Comparison of ENCODE assay signal across 23 cellular contexts in the genomic region with DNA sequence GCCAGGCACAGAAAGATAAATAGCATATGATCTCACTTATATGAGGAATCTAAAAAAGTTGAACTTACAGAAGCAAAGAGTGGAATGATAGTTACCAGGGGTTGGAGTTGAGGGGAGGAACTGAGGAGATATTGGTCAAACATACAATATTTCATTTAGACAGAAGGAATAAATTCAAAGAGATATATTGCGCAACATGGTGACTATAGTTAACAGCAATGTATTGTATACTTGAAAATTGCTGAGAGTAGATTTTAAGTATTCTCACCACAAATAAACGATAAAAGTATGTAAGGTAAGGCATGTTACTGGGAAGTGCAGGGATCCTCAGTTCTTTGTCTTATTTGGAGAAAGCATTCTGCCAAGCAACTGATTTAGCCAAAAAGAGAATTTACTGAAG.
DNase-seq lines count a peak whose midpoint lies in the region; ATAC-seq, FAIRE-seq and TF ChIP-seq lines count a peak whose summit lies in the region.
"Had no signal": no experiment of that assay in that cellular context is flagged by ENCODE, and none has a peak within 500 bp of the region (broad histone marks: within the 10 kb centered on the region; RNA-seq: fewer than 3 reads in every experiment).

No MANE protein-coding gene starts in this region.

- TF ChIP-seq CTCF in HepG2 (CRISPR knock-in tag; IDR thresholded peaks at IDR 0.05): no peak
- no peak for TF ChIP-seq CTCF in right lobe of liver (IDR thresholded peaks at IDR 0.05)
- TF ChIP-seq CTCF in epithelial cell of esophagus (IDR thresholded peaks at IDR 0.05; ENCODE audit: insufficient read depth, low read depth, low read length, missing control alignments): no peak

- H3K27me3 ChIP-seq in HepG2 (ENCODE audit: control insufficient read depth in 1 of 2, insufficient read depth in 2 of 2, low read length in 2 of 2): no peaks in the 10 kb centered on the region
- no peaks in the 10 kb centered on the region for H3K27me3 ChIP-seq in right lobe of liver
- H3K27me3 ChIP-seq in adipocyte (replicated peaks; ENCODE audit: control insufficient read depth, insufficient read depth, low read length): peaks cover 5% of the 10 kb centered on the region
- H3K27me3 ChIP-seq in SJCRH30: no peaks in the 10 kb centered on the region
- H3K27me3 ChIP-seq: BLaER1, MG63, SJSA1 had no signal

- DNase-seq in HepG2 (ENCODE audit: low spot score) (no peak), right lobe of liver (no peak), adipocyte (ENCODE audit: low read depth) (peak; percentile 3), epithelial cell of esophagus (ENCODE audit: low read depth) (peak; percentile 7), SJCRH30 (no peak), KBM-7 (no peak), hippocampal formation (lab: John Stamatoyannopoulos, UW) (no peak)
- DNase-seq in central memory CD4-positive, alpha-beta T cell: no peak
- DNase-seq: CD4-positive, CD25-positive, alpha-beta regulatory T cell; H9; HFFc6; KG1; MG63; NCI-H1092 treated with DMSO at 0.1 percent for 48 hours; NCI-H1436; NCI-H187; NCI-H2107; NCI-H524; NCI-H774; PC-3 had no signal

- H3K4me3 ChIP-seq in HepG2 (replicated peaks in 1 of 3; ENCODE audit: insufficient read depth in 1 of 3, low read depth in 2 of 3, low read length in 3 of 3) (no peak overlapping the region), right lobe of liver (no peak overlapping the region), adipocyte (ENCODE audit: low read length) (no peak overlapping the region), epithelial cell of esophagus (ENCODE audit: low read length) (no peak overlapping the region), SJCRH30 (no peak overlapping the region)
- H3K4me3 ChIP-seq: BLaER1, MG63, SJSA1 had no signal

- TF ChIP-seq POLR2A in HepG2 (IDR thresholded peaks at IDR 0.05; ENCODE audit: insufficient read depth in 1 of 2, low read depth in 2 of 2, low read length in 2 of 2) (no peak), right lobe of liver (IDR thresholded peaks at IDR 0.05) (no peak)

- H4K20me1 ChIP-seq in HepG2 (ENCODE audit: insufficient read depth, low read length): no peaks in the 10 kb centered on the region
- H4K20me1 ChIP-seq: BLaER1 had no signal

- TF ChIP-seq RAD21 in HepG2 (CRISPR knock-in tag; IDR thresholded peaks at IDR 0.05): no peak

- H2AFZ ChIP-seq in HepG2 (ENCODE audit: low read length): no peak overlapping the region

- POLR2A ChIA-PET in HepG2 (lab: Yijun Ruan, JAX): no interaction called here

- H3K4me2 ChIP-seq in HepG2 (ENCODE audit: low read depth, low read length): no peak overlapping the region
- H3K4me2 ChIP-seq: BLaER1 had no signal

- H3K36me3 ChIP-seq in HepG2 (replicated peaks in 1 of 2; ENCODE audit: control insufficient read depth in 1 of 2, insufficient read depth in 2 of 2, low read length in 2 of 2) (no peaks in the 10 kb centered on the region), right lobe of liver (no peaks in the 10 kb centered on the region), adipocyte (ENCODE audit: control insufficient read depth, insufficient read depth, low read length, severe bottlenecking) (no peaks in the 10 kb centered on the region), SJCRH30 (no peaks in the 10 kb centered on the region)
- H3K36me3 ChIP-seq: BLaER1, MG63, SJSA1 had no signal

- no peak overlapping the region for H3K27ac ChIP-seq in HepG2 (ENCODE audit: extremely low read length, insufficient read depth, low read length)
- H3K27ac ChIP-seq in right lobe of liver: no peak overlapping the region
- no peak overlapping the region for H3K27ac ChIP-seq in SJCRH30
- H3K27ac ChIP-seq: BLaER1, HL-60, SJSA1 had no signal

- WGBS in HepG2 (ENCODE audit: low lambda C conversion rate): 49% methylated on average over 2 of the region's 2 CpGs
- 54% methylated on average over 2 of the region's 2 CpGs for WGBS in right lobe of liver (ENCODE audit: insufficient coverage, low coverage, low lambda C conversion rate, missing lambda C conversion rate)

- intact Hi-C loops in HepG2 (cut with micrococcal nuclease; ENCODE audit: unreplicated experiment) (no loop called here), right lobe of liver (cut with DNase I) (no loop called here)

- H3K9me3 ChIP-seq in HepG2 (ENCODE audit: low read length) (no peaks in the 10 kb centered on the region), right lobe of liver (no peaks in the 10 kb centered on the region), adipocyte (ENCODE audit: control insufficient read depth, low read length) (no peaks in the 10 kb centered on the region), SJCRH30 (replicated peaks) (no peaks in the 10 kb centered on the region)
- H3K9me3 ChIP-seq: BLaER1, MG63, SJSA1 had no signal

- no peak for ATAC-seq in HepG2
- no peak for ATAC-seq in right lobe of liver
- ATAC-seq: PC-3 had no signal

- TF ChIP-seq EP300 in HepG2 (IDR thresholded peaks at IDR 0.05; ENCODE audit: low read depth in 2 of 2, low read length in 2 of 2): no peak
- no peak for TF ChIP-seq EP300 in HepG2 (CRISPR knock-in tag; IDR thresholded peaks at IDR 0.05; ENCODE audit: borderline replicate concordance)

- no peak for FAIRE-seq in HepG2 (lab: Jason Lieb, UNC)

- in situ Hi-C loops in HepG2 (cut with HindIII; ENCODE audit: extremely low pct_ligation_motif_present, low pct_unique_long_range_greater_than_20kb) (no loop called here), KBM-7 (cut with MboI; ENCODE audit: low pct_unique_long_range_greater_than_20kb, low sequenced_read_pairs) (no loop called here)

- no peaks in the 10 kb centered on the region for H3K79me2 ChIP-seq in HepG2 (ENCODE audit: insufficient read depth, low read length)

- H3K9ac ChIP-seq in HepG2 (ENCODE audit: insufficient read depth, low read depth, low read length): no peak overlapping the region
- H3K9ac ChIP-seq in adipocyte (ENCODE audit: low read length): no peak overlapping the region
- H3K9ac ChIP-seq: BLaER1 had no signal

- H3K4me1 ChIP-seq in HepG2 (ENCODE audit: insufficient read depth, low read length): no peaks in the 10 kb centered on the region
- H3K4me1 ChIP-seq in right lobe of liver: no peaks in the 10 kb centered on the region
- no peaks in the 10 kb centered on the region for H3K4me1 ChIP-seq in adipocyte (ENCODE audit: control insufficient read depth, insufficient read depth, low read length)
- peaks cover 4% of the 10 kb centered on the region; the same call in 1 of the 2 replicates for H3K4me1 ChIP-seq in SJCRH30
- H3K4me1 ChIP-seq: BLaER1, SJSA1 had no signal

- BruUV-seq in HepG2 (replicated peaks; lab: Mats Ljungman, UMichigan): no TSS peak

- CTCF ChIA-PET in HepG2 (lab: Yijun Ruan, JAX; ENCODE audit: low intra/inter-chr PET ratio, low total read pairs): no interaction called here

TF ChIP-seq in HepG2, 621 proteins besides CTCF, POLR2A, EP300 and RAD21:
- TF ChIP-seq, protein P1, sequence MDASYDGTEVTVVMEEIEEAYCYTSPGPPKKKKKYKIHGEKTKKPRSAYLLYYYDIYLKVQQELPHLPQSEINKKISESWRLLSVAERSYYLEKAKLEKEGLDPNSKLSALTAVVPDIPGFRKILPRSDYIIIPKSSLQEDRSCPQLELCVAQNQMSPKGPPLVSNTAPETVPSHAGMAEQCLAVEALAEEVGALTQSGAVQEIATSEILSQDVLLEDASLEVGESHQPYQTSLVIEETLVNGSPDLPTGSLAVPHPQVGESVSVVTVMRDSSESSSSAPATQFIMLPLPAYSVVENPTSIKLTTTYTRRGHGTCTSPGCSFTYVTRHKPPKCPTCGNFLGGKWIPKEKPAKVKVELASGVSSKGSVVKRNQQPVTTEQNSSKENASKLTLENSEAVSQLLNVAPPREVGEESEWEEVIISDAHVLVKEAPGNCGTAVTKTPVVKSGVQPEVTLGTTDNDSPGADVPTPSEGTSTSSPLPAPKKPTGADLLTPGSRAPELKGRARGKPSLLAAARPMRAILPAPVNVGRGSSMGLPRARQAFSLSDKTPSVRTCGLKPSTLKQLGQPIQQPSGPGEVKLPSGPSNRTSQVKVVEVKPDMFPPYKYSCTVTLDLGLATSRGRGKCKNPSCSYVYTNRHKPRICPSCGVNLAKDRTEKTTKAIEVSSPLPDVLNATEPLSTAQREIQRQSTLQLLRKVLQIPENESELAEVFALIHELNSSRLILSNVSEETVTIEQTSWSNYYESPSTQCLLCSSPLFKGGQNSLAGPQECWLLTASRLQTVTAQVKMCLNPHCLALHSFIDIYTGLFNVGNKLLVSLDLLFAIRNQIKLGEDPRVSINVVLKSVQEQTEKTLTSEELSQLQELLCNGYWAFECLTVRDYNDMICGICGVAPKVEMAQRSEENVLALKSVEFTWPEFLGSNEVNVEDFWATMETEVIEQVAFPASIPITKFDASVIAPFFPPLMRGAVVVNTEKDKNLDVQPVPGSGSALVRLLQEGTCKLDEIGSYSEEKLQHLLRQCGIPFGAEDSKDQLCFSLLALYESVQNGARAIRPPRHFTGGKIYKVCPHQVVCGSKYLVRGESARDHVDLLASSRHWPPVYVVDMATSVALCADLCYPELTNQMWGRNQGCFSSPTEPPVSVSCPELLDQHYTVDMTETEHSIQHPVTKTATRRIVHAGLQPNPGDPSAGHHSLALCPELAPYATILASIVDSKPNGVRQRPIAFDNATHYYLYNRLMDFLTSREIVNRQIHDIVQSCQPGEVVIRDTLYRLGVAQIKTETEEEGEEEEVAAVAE (CRISPR knock-in tag; IDR thresholded peaks at IDR 0.05; ENCODE audit: borderline replicate concordance): no peak
- TF ChIP-seq CEBPB (IDR thresholded peaks at IDR 0.05; ENCODE audit: borderline replicate concordance, low read depth, low read length): peak; percentile 82
- peak; percentile 63 for TF ChIP-seq CEBPG (CRISPR knock-in tag; IDR thresholded peaks at IDR 0.05)

Comparison
In these comparisons a context has a peak if more than half of its experiments do, and no peak if none do; other contexts are left out.
1. DNase-seq: peak in adipocyte (single experiment) and epithelial cell of esophagus (single experiment); none in HepG2 (single experiment), right lobe of liver (0 of 3), SJCRH30 (0 of 2), KBM-7 (single experiment), hippocampal formation (0 of 2) and central memory CD4-positive, alpha-beta T cell (single experiment).